8 cellular contexts compared by ENCODE assay signal in the genomic region with DNA sequence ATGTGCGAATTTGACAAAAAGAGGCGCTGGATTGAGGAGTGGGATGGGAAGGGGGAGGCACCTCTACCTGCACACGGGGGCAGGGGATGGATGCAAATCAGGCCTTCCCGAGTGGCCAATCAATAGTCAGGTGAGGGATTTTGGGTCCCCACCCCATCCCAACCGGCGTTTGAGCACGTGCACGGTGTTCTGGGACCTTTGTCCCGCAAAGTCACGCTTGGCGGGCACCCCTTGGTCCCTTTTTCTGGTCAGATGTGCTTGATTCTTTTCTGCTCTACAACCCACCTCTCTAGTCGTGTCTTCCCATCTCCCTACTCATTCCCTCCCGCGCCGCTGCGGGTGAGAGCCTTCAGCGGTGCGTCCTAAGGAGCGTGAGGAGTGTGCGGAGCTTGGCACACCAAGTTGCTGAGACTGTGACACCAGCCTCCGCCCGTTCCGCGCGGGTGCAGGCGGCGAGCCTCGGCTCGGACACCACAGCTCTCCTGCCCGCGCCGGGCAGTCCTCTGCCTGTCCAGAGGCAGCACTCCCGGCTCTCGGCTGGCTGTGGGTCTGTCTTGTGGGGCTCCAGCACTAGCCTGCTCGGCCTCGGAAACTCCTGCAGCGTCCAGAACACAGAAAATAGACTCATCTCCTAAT. TPM values are rescaled to one million over a fixed set of nuclear protein-coding genes. Genes with fewer than 3 reads are reported as not detected.
DNase-seq lines count a peak whose midpoint lies in the region; ATAC-seq and TF ChIP-seq lines count a peak whose summit lies in the region.

No MANE protein-coding gene starts in this region.

- ATAC-seq in body of pancreas (peak; percentile 39), GM18502 (IDR thresholded peaks at IDR 0.05; ENCODE audit: poor library complexity, unreplicated experiment) (no peak)

- H3K4me1 ChIP-seq in HEK293 (ENCODE audit: control insufficient read depth, insufficient read depth, low read length), result 0 out of 2 replicates have a peak, but pooled peaks cover 2% of the 10 kb centered on the region
- H3K4me1 ChIP-seq in body of pancreas, result peaks cover 5% of the 10 kb centered on the region
- peaks cover 36% of the 10 kb centered on the region for H3K4me1 ChIP-seq in iPS-20b (ENCODE audit: insufficient read depth, low read length)
- H3K4me1 ChIP-seq in skeletal muscle satellite cell (ENCODE audit: control insufficient read depth, insufficient read depth, low read length), result peaks cover 6% of the 10 kb centered on the region

- H3K27me3 ChIP-seq in body of pancreas (no peaks in the 10 kb centered on the region), iPS-20b (ENCODE audit: insufficient read depth, low read length) (peaks cover 4% of the 10 kb centered on the region; the same call in 1 of the 2 replicates), skeletal muscle satellite cell (ENCODE audit: control insufficient read depth, insufficient read depth, low read length) (no peaks in the 10 kb centered on the region)

- POLR2A ChIA-PET in HEK293 (lab: Yijun Ruan, JAX), result no interaction called here

- TF ChIP-seq CTCF in HEK293 (tag by site-specific recombination; IDR thresholded peaks at IDR 0.05), result no peak
- no peak for TF ChIP-seq CTCF in body of pancreas (IDR thresholded peaks at IDR 0.05)

- H3K27ac ChIP-seq in HEK293 (ENCODE audit: extremely low read depth, low read depth, low read length) (peak overlapping the region; percentile 57; the same call in 1 of the 2 replicates), body of pancreas (no peak overlapping the region), iPS-20b (ENCODE audit: low read length) (peak overlapping the region; percentile 84)

- H3K4me3 ChIP-seq in HEK293 (ENCODE audit: low read depth, low read length) (peak overlapping the region; percentile 27), body of pancreas (peak overlapping the region; percentile 11 to 17), iPS-20b (ENCODE audit: low read length) (peak overlapping the region; percentile 99), skeletal muscle satellite cell (ENCODE audit: low read length) (peak overlapping the region; percentile 70)

- H3K9me3 ChIP-seq in HEK293 (ENCODE audit: control insufficient read depth, insufficient read depth, low read depth, low read length), result no peaks in the 10 kb centered on the region
- H3K9me3 ChIP-seq in body of pancreas, result no peaks in the 10 kb centered on the region
- no peaks in the 10 kb centered on the region for H3K9me3 ChIP-seq in iPS-20b (ENCODE audit: insufficient read depth, low read depth, low read length)
- H3K9me3 ChIP-seq in skeletal muscle satellite cell (replicated peaks; ENCODE audit: low read length), result no peaks in the 10 kb centered on the region

- peak overlapping the region; percentile 93 for H3K4me2 ChIP-seq in skeletal muscle satellite cell (ENCODE audit: low read length)

- CTCF ChIA-PET in HEK293 (lab: Yijun Ruan, JAX), result interaction anchor here (0.6 to 1.1 kb wide), 2 partner anchors 17 to 309 kb away, joined by 3 read pairs; no protein-coding TSS in a partner anchor

- H3K9ac ChIP-seq in iPS-20b (ENCODE audit: low read depth, low read length), result peak overlapping the region; percentile 95
- peak overlapping the region; percentile 46 for H3K9ac ChIP-seq in skeletal muscle satellite cell (ENCODE audit: low read depth, low read length)

- H3K36me3 ChIP-seq in HEK293 (ENCODE audit: control insufficient read depth in 2 of 2, insufficient read depth in 1 of 2, low read length in 2 of 2) (no peaks in the 10 kb centered on the region), body of pancreas (replicated peaks in 1 of 2; ENCODE audit: insufficient read depth in 1 of 2, low read depth in 2 of 2) (no peaks in the 10 kb centered on the region), iPS-20b (ENCODE audit: insufficient read depth, low read depth, low read length) (peaks cover 15% of the 10 kb centered on the region; the same call in 1 of the 2 replicates), skeletal muscle satellite cell (ENCODE audit: insufficient read depth, low read length) (no peaks in the 10 kb centered on the region)

- intact Hi-C loops in body of pancreas (cut with DNase I), result no loop called here

- no peak for TF ChIP-seq POLR2A in body of pancreas (IDR thresholded peaks at IDR 0.05)

- WGBS in body of pancreas, 2 donors, result 20 to 27% methylated on average over 28 to 37 of the region's 37 CpGs

- DNase-seq in body of pancreas (peak in 3 of 4 donors; percentile 12 to 53 (median 22)), SKM-1 (lab: John Stamatoyannopoulos, UW; ENCODE audit: unreplicated experiment) (no peak), DMS79 treated with DMSO at 0.1 percent for 48 hours (lab: John Stamatoyannopoulos, UW) (no peak), DMS79 (lab: John Stamatoyannopoulos, UW) (no peak)

TF ChIP-seq in HEK293, 187 proteins besides CTCF, POLR2A, EP300 and RAD21 (continues in another document):
- TF ChIP-seq KLF10 (tag by site-specific recombination; IDR thresholded peaks at IDR 0.05) (no peak), ZBTB20 (tag by site-specific recombination; IDR thresholded peaks at IDR 0.05) (peak; percentile 19; the same call in 1 of the 2 replicates), GLIS2 (tag by site-specific recombination; IDR thresholded peaks at IDR 0.05) (peak; percentile 27; the same call in 1 of the 2 replicates), ZIC2 (tag by site-specific recombination; IDR thresholded peaks at IDR 0.05) (peak; percentile 6; the same call in 1 of the 2 replicates), ZBTB8A (tag by site-specific recombination; IDR thresholded peaks at IDR 0.05) (0 out of 2 replicates have a peak, but pooled peaks have one; percentile 8), ZNF501 (tag by site-specific recombination; IDR thresholded peaks at IDR 0.05) (peak; percentile 52; the same call in 1 of the 2 replicates), MYNN (tag by site-specific recombination; IDR thresholded peaks at IDR 0.05; ENCODE audit: borderline replicate concordance) (no peak), BCL11A (tag by site-specific recombination; IDR thresholded peaks at IDR 0.05; ENCODE audit: low read depth) (no peak), ZNF2 (tag by site-specific recombination; IDR thresholded peaks at IDR 0.05) (0 out of 2 replicates have a peak, but pooled peaks have one; percentile 42), SP3 (tag by site-specific recombination; IDR thresholded peaks at IDR 0.05) (no peak), ZNF155 (tag by site-specific recombination; IDR thresholded peaks at IDR 0.05) (no peak), KLF16 (tag by site-specific recombination; IDR thresholded peaks at IDR 0.05) (peak; percentile 53; the same call in 1 of the 2 replicates)
- TF ChIP-seq, protein P1, sequence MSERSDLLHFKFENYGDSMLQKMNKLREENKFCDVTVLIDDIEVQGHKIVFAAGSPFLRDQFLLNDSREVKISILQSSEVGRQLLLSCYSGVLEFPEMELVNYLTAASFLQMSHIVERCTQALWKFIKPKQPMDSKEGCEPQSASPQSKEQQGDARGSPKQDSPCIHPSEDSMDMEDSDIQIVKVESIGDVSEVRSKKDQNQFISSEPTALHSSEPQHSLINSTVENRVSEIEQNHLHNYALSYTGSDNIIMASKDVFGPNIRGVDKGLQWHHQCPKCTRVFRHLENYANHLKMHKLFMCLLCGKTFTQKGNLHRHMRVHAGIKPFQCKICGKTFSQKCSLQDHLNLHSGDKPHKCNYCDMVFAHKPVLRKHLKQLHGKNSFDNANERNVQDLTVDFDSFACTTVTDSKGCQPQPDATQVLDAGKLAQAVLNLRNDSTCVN (tag by site-specific recombination; optimal IDR thresholded peaks at IDR 0.05), result peak; percentile 84
- TF ChIP-seq, protein P2, sequence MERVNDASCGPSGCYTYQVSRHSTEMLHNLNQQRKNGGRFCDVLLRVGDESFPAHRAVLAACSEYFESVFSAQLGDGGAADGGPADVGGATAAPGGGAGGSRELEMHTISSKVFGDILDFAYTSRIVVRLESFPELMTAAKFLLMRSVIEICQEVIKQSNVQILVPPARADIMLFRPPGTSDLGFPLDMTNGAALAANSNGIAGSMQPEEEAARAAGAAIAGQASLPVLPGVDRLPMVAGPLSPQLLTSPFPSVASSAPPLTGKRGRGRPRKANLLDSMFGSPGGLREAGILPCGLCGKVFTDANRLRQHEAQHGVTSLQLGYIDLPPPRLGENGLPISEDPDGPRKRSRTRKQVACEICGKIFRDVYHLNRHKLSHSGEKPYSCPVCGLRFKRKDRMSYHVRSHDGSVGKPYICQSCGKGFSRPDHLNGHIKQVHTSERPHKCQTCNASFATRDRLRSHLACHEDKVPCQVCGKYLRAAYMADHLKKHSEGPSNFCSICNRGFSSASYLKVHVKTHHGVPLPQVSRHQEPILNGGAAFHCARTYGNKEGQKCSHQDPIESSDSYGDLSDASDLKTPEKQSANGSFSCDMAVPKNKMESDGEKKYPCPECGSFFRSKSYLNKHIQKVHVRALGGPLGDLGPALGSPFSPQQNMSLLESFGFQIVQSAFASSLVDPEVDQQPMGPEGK (tag by site-specific recombination; IDR thresholded peaks at IDR 0.05), result 0 out of 2 replicates have a peak, but pooled peaks have one; percentile 11
- TF ChIP-seq, protein P3, sequence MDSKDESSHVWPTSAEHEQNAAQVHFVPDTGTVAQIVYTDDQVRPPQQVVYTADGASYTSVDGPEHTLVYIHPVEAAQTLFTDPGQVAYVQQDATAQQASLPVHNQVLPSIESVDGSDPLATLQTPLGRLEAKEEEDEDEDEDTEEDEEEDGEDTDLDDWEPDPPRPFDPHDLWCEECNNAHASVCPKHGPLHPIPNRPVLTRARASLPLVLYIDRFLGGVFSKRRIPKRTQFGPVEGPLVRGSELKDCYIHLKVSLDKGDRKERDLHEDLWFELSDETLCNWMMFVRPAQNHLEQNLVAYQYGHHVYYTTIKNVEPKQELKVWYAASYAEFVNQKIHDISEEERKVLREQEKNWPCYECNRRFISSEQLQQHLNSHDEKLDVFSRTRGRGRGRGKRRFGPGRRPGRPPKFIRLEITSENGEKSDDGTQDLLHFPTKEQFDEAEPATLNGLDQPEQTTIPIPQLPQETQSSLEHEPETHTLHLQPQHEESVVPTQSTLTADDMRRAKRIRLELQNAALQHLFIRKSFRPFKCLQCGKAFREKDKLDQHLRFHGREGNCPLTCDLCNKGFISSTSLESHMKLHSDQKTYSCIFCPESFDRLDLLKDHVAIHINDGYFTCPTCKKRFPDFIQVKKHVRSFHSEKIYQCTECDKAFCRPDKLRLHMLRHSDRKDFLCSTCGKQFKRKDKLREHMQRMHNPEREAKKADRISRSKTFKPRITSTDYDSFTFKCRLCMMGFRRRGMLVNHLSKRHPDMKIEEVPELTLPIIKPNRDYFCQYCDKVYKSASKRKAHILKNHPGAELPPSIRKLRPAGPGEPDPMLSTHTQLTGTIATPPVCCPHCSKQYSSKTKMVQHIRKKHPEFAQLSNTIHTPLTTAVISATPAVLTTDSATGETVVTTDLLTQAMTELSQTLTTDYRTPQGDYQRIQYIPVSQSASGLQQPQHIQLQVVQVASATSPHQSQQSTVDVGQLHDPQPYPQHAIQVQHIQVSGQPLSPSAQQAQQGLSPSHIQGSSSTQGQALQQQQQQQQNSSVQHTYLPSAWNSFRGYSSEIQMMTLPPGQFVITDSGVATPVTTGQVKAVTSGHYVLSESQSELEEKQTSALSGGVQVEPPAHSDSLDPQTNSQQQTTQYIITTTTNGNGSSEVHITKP (tag by site-specific recombination; IDR thresholded peaks at IDR 0.05), result peak; percentile 51

RNA-seq across cellular contexts. Expression of gene ADAMTS19, which starts 0.5 kb away (rescaled TPM):
- total RNA-seq in body of pancreas, result 1 to 10 TPM in 1 of 2 donors, under 1 TPM in 1; 0.26 to 1.3 TPM
- not detected in 2 replicates for total RNA-seq in skeletal muscle satellite cell (2012; rRNA removed)

Comparison
In these comparisons a context has a peak if more than half of its experiments do, and no peak if none do; other contexts are left out.
1. H3K27ac ChIP-seq: peak in HEK293 (single experiment) and iPS-20b (single experiment); none in body of pancreas (0 of 4).
2. H3K4me3 ChIP-seq: peak in every context shown above with its lines; median percentile 99 in iPS-20b; 70 in skeletal muscle satellite cell; 27 in HEK293; 14 in body of pancreas.
3. DNase-seq: peak in body of pancreas (3 of 4); none in SKM-1 (single experiment), DMS79 treated with DMSO at 0.1 percent for 48 hours (single experiment) and DMS79 (single experiment).